ENCODE assay signal across 8 cellular contexts in the genomic region with DNA sequence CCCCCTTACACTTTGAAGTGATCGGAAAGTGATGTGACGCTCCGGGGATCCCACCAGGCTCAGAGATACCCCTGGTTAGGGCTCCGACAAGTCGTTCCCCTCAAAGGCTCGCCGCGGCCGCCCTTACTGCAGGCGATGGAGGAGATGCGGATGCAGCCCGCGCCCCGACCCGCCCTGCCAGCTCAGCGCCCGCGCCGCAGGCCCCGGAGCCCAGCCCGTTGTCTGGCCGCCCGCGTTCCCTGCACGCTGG. TPM values are rescaled to one million over a fixed set of nuclear protein-coding genes. Genes with fewer than 3 reads are reported as not detected.
DNase-seq lines count a peak whose midpoint lies in the region; ATAC-seq and TF ChIP-seq lines count a peak whose summit lies in the region.

No MANE protein-coding gene starts in this region.

- TF ChIP-seq POLR2A in vagina (IDR thresholded peaks at IDR 0.05), result peak in 1 of 2 donors; percentile 17

- H3K4me1 Mint-ChIP-seq in memory B cell, result peaks cover 22% of the 10 kb centered on the region

- ATAC-seq in left ventricle myocardium superior, result no peak
- ATAC-seq in memory B cell (ENCODE audit: low read depth), result no peak

- in situ Hi-C loops in astrocyte of the cerebellum (cut with HindIII; ENCODE audit: low sequenced_read_pairs), result no loop called here

- peak overlapping the region; percentile 98 for H3K4me3 Mint-ChIP-seq in memory B cell

- H3K27ac ChIP-seq in left ventricle myocardium inferior (replicated peaks) (peak overlapping the region; percentile 93), vagina (peak overlapping the region; percentile 90)

- H3K27me3 ChIP-seq in left ventricle myocardium inferior (ENCODE audit: low read depth) (no peaks in the 10 kb centered on the region), vagina (no peaks in the 10 kb centered on the region)

- no peaks in the 10 kb centered on the region for H3K9me3 ChIP-seq in left ventricle myocardium inferior (replicated peaks)
- no peaks in the 10 kb centered on the region for H3K9me3 ChIP-seq in vagina

- H3K4me1 ChIP-seq in left ventricle myocardium inferior (peaks cover 54% of the 10 kb centered on the region), vagina (peaks cover 54% of the 10 kb centered on the region)

- H3K9me3 Mint-ChIP-seq in memory B cell, result no peaks in the 10 kb centered on the region

- TF ChIP-seq CTCF in left ventricle myocardium inferior (IDR thresholded peaks at IDR 0.05; ENCODE audit: borderline replicate concordance) (no peak), astrocyte of the cerebellum (IDR thresholded peaks at IDR 0.05; ENCODE audit: low read depth, low read length, missing control alignments) (no peak), vagina (IDR thresholded peaks at IDR 0.05) (no peak)

- peaks cover 23% of the 10 kb centered on the region for H3K36me3 ChIP-seq in left ventricle myocardium inferior
- peaks cover 0 to 11% of the 10 kb centered on the region in 2 donors for H3K36me3 ChIP-seq in vagina

- H3K27ac Mint-ChIP-seq in memory B cell, result peak overlapping the region; percentile 92

- intact Hi-C loops in left ventricle myocardium inferior (cut with micrococcal nuclease) (no loop called here), left ventricle myocardium superior (cut with micrococcal nuclease) (no loop called here), vagina (cut with DNase I) (no loop called here)

- DNase-seq in left ventricle myocardium inferior (no peak), left ventricle myocardium superior (no peak), astrocyte of the cerebellum (ENCODE audit: low read depth) (no peak), memory B cell (ENCODE audit: low spot score in 2 of 2) (no peak), vagina (ENCODE audit: extremely low spot score in 2 of 2) (peak in 1 of 2 donors; percentile 85), NCI-H2227 treated with DMSO at 0.1 percent for 48 hours (lab: John Stamatoyannopoulos, UW) (no peak), NCI-H526 treated with DMSO at 0.1 percent for 48 hours (lab: John Stamatoyannopoulos, UW) (no peak), NCI-H187 treated with DMSO at 0.1 percent for 48 hours (lab: John Stamatoyannopoulos, UW) (no peak)

- H3K4me3 ChIP-seq in left ventricle myocardium inferior, result peak overlapping the region; percentile 87
- peak overlapping the region; percentile 65 for H3K4me3 ChIP-seq in astrocyte of the cerebellum (ENCODE audit: low read depth, low read length)
- peak overlapping the region; percentile 92 to 98 for H3K4me3 ChIP-seq in vagina

- H3K36me3 Mint-ChIP-seq in memory B cell, result peaks cover 3% of the 10 kb centered on the region

- no peaks in the 10 kb centered on the region for H3K27me3 Mint-ChIP-seq in memory B cell

RNA-seq across cellular contexts. Expression of a gene that starts 0.2 kb away (rescaled TPM):
- total RNA-seq in left ventricle myocardium inferior, result 29.2 TPM
- total RNA-seq in left ventricle myocardium superior, result 27.4 TPM
- total RNA-seq in vagina, result 29.7 TPM

RNA-seq across cellular contexts. Expression of a gene that starts 0.5 kb away (rescaled TPM):
- total RNA-seq in left ventricle myocardium inferior (85.8 TPM), left ventricle myocardium superior (84.1 TPM), vagina (68.5 TPM)

RNA-seq across cellular contexts. Expression of a gene that starts 19.5 kb away (rescaled TPM):
- total RNA-seq in left ventricle myocardium inferior (26.8 TPM), left ventricle myocardium superior (27.8 TPM), vagina (73.4 TPM)

RNA-seq across cellular contexts. Expression of a gene that starts 19.6 kb away (rescaled TPM):
- 52.3 TPM for total RNA-seq in left ventricle myocardium inferior
- total RNA-seq in left ventricle myocardium superior, result 55.0 TPM
- 64.6 TPM for total RNA-seq in vagina
